Comparison of ENCODE assay signal across 1 cellular context in genomic region chr19:38631811-38632475, GRCh38. TPM values are rescaled to one million over a fixed set of nuclear protein-coding genes. Genes with fewer than 3 reads are reported as not detected.
"Had no signal": no experiment of that assay in that cellular context is flagged by ENCODE, and none has a peak within 500 bp of the region (broad histone marks: within the 10 kb centered on the region; RNA-seq: fewer than 3 reads in every experiment).

No MANE protein-coding gene starts in this region.

RNA-seq across cellular contexts. Expression of gene MAP4K1, which starts 14.2 kb away (rescaled TPM):
- total RNA-seq: glomerular endothelial cell had no signal
